ENCODE assay signal across 1 cellular context in the genomic region with DNA sequence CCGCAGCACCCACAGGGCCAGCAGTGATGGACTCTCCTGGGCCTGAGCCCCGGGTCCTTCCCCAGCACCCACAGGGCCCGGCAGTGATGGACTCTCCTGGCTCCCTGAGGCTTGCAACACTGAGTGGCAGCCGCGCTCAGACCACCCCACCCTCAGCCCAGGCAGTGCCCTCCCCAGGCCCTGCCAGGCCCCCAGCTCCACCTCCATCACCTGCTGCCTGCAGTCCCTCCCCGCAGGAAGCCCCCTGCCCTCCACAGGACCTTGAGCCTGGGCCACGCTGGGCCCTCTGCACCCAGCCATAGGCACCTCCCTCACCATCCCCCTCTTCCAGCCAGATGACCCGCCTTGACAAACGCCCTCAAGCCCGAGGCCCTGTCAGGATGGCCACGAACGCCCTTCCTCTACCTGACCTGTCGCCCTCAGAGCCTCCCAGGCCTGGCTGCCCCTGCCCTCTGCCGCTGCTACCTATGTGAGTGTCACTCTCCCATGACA.
TF ChIP-seq lines count a peak whose summit lies in the region.

No MANE protein-coding gene starts in this region.

TF ChIP-seq in IMR-90, 13 proteins besides CTCF, POLR2A, EP300 and RAD21:
- TF ChIP-seq NFE2L2 (IDR thresholded peaks at IDR 0.05; ENCODE audit: low read depth, low read length) (no peak), BHLHE40 (IDR thresholded peaks at IDR 0.05; ENCODE audit: low read depth, low read length) (no peak), RFX5 (IDR thresholded peaks at IDR 0.05; ENCODE audit: low read depth, low read length) (no peak)
TF ChIP-seq in IMR-90: peak in this region for 0.
